In genomic region chr6:139449611-139450000, GRCh38 we compare ENCODE assay signal across 1 cellular context.
TF ChIP-seq lines count a peak whose summit lies in the region.

No MANE protein-coding gene starts in this region.

TF ChIP-seq in GM23338, 12 proteins besides CTCF, POLR2A, EP300 and RAD21 (continued from another document):
- TF ChIP-seq ZNF462 (CRISPR knock-in tag; IDR thresholded peaks at IDR 0.05), result no peak
- TF ChIP-seq JUNB (IDR thresholded peaks at IDR 0.05; ENCODE audit: unreplicated experiment), result no peak
- TF ChIP-seq NANOG (IDR thresholded peaks at IDR 0.05; ENCODE audit: borderline replicate concordance), result no peak
- TF ChIP-seq ZNF331 (CRISPR knock-in tag; IDR thresholded peaks at IDR 0.05; ENCODE audit: low read depth), result no peak
- no peak for TF ChIP-seq EZH2phosphoT487 (IDR thresholded peaks at IDR 0.05; ENCODE audit: unreplicated experiment)
- no peak for TF ChIP-seq REST (IDR thresholded peaks at IDR 0.05; ENCODE audit: unreplicated experiment)
- TF ChIP-seq ZNF114 (CRISPR knock-in tag; IDR thresholded peaks at IDR 0.05), result no peak
- no peak for TF ChIP-seq EZH2 (IDR thresholded peaks at IDR 0.05; ENCODE audit: low read depth, unreplicated experiment)
- no peak for TF ChIP-seq STAT1 (IDR thresholded peaks at IDR 0.05; ENCODE audit: unreplicated experiment)
TF ChIP-seq in GM23338: peak in this region for 0.
